In the genomic region with DNA sequence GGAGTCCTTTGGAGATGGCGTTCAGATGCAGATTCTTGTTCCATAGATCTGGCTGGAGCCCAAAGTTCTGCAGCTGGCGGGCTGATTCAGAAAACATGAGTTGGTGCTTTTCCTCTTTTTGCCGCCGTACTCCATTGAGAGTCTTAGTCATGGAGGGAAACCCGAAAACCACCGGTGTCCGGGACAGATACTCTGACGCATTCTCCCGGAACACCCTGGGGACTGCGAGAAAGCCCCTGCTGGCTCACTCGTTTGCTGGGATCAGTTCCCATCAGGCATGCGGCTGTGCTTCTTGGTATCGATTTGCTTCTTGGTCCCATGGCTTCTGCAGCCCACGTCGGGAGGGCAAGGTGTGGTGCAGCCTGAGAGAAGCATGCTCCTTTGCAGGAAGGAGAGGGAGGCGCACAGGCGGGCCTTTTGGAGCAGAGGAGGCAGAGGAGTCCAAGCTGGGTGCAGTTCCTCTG, we compare ENCODE assay signal across 8 cellular contexts. TPM values are rescaled to one million over a fixed set of nuclear protein-coding genes. Genes with fewer than 3 reads are reported as not detected.
A peak's percentile ranks its signal among the peaks of the same experiment; 100 is the strongest.
DNase-seq lines count a peak whose midpoint lies in the region; FAIRE-seq and TF ChIP-seq lines count a peak whose summit lies in the region.

No MANE protein-coding gene starts in this region.

- H3K4me2 ChIP-seq in H1 (ENCODE audit: insufficient read depth in 1 of 2, low read depth in 2 of 2, low read length in 2 of 2), result no peak overlapping the region

- peaks cover 0 to 2% (median under 1%) of the 10 kb centered on the region in 4 experiments; a peak in 1 of 8 replicates for H3K36me3 ChIP-seq in H1 (ENCODE audit: control insufficient read depth in 2 of 4, insufficient read depth in 4 of 4, low read length in 3 of 4)

- H4K91ac ChIP-seq in H1 (replicated peaks; ENCODE audit: insufficient read length, low read length), result no peak overlapping the region

- peak overlapping the region; percentile 28 for H4K8ac ChIP-seq in H1 (ENCODE audit: extremely low read depth, insufficient read depth, low read length)

- TF ChIP-seq RAD21 in H1 (IDR thresholded peaks at IDR 0.05 in 1 of 2, conservative IDR thresholded peaks at IDR 0.05 in 1 of 2; ENCODE audit: low read depth in 2 of 2, low read length in 2 of 2), result no peak

- 83% methylated on average over 17 of the region's 17 CpGs; no CpG with 5 or more reads in 1 of the 2 experiments for WGBS in H1 (ENCODE audit: extremely low coverage in 1 of 2, insufficient coverage in 1 of 2, insufficient read length in 1 of 2, insufficient replicate concordance in 2 of 2, low coverage in 1 of 2, low lambda C conversion rate in 2 of 2, missing lambda C conversion rate in 1 of 2), 2 experiments

- CTCF ChIA-PET in H1 (lab: Charles Lee; ENCODE audit: partially characterized antibody), result interaction anchor here (0.6 to 4.7 kb wide), 9 partner anchors 9 to 229 kb away, joined by 3 to 27 read pairs (median 4); a partner anchor contains a TSS

- no peak overlapping the region for H3K4ac ChIP-seq in H1 (replicated peaks; ENCODE audit: insufficient read length, low read depth, low read length)

- H2AFZ ChIP-seq in H1 (ENCODE audit: low read length), result no peak overlapping the region

- H3K14ac ChIP-seq in H1 (ENCODE audit: insufficient read length), result no peak overlapping the region

- H3K23me2 ChIP-seq in H1 (ENCODE audit: low read depth, low read length), result no peaks in the 10 kb centered on the region

- no peak overlapping the region for H2BK20ac ChIP-seq in H1 (ENCODE audit: low read length)

- TF ChIP-seq POLR2A in H1 (IDR thresholded peaks at IDR 0.05; ENCODE audit: control extremely low read depth in 1 of 2, low read depth in 2 of 2, low read length in 2 of 2), result no peak

- no peak overlapping the region for H3K27ac ChIP-seq in H1 (ENCODE audit: low read depth, low read length)

- H2BK5ac ChIP-seq in H1 (ENCODE audit: low read depth, low read length), result no peak overlapping the region

- H3K9ac ChIP-seq in H1 (replicated peaks in 1 of 4; ENCODE audit: extremely low read depth in 1 of 4, low read depth in 3 of 4, low read length in 3 of 4), result no peak overlapping the region

- no peak overlapping the region for H2BK120ac ChIP-seq in H1 (replicated peaks; ENCODE audit: low read depth, low read length)

- TF ChIP-seq CTCF in H1 (IDR thresholded peaks at IDR 0.05; ENCODE audit: control extremely low read depth in 1 of 3, insufficient read depth in 1 of 3, low read depth in 1 of 3, low read length in 3 of 3), result no peak

- no peak for TF ChIP-seq EP300 in H1 (IDR thresholded peaks at IDR 0.05; ENCODE audit: borderline replicate concordance in 1 of 2, low read depth in 2 of 2, low read length in 2 of 2)

- H2BK15ac ChIP-seq in H1 (ENCODE audit: low read length), result no peak overlapping the region

- no peak overlapping the region for H2BK12ac ChIP-seq in H1 (ENCODE audit: low read depth, low read length)

- H2AK5ac ChIP-seq in H1 (ENCODE audit: low read depth, low read length), result no peak overlapping the region

- H4K5ac ChIP-seq in H1 (ENCODE audit: insufficient read length, low read depth, low read length), result no peak overlapping the region

- no peak overlapping the region for H3K18ac ChIP-seq in H1 (ENCODE audit: extremely low read depth, low read length)

- POLR2A ChIA-PET in H1 (lab: Charles Lee; ENCODE audit: partially characterized antibody), result interaction anchor here (0.6 to 2.1 kb wide), 4 partner anchors 13 to 88 kb away, joined by 3 to 9 read pairs (median 4); a partner anchor contains a TSS

- peaks cover 5 to 18% of the 10 kb centered on the region in 2 experiments for H4K20me1 ChIP-seq in H1 (replicated peaks in 1 of 2; ENCODE audit: control insufficient read depth in 1 of 2, insufficient read depth in 2 of 2, low read length in 2 of 2)

- H3K23ac ChIP-seq in H1 (ENCODE audit: insufficient read length), result no peak overlapping the region

- no peaks in the 10 kb centered on the region for H3K4me1 ChIP-seq in H1 (replicated peaks in 1 of 4; ENCODE audit: control insufficient read depth in 3 of 4, insufficient read depth in 4 of 4, low read length in 3 of 4)

- peaks cover 14% of the 10 kb centered on the region for H3K79me1 ChIP-seq in H1 (ENCODE audit: low read depth, low read length)

- no peak overlapping the region for H3K56ac ChIP-seq in H1 (replicated peaks; ENCODE audit: insufficient read length, low read depth, low read length)

- H3K27me3 ChIP-seq in H1 (replicated peaks in 1 of 4; ENCODE audit: control insufficient read depth in 3 of 4, extremely low read depth in 1 of 4, insufficient read depth in 3 of 4, low read length in 3 of 4), result no peaks in the 10 kb centered on the region

- no peaks in the 10 kb centered on the region for H3K9me3 ChIP-seq in H1 (ENCODE audit: insufficient read depth in 2 of 2, low read depth in 1 of 2, low read length in 1 of 2)

- FAIRE-seq in H1 (lab: Jason Lieb, UNC), result no peak

- H3K4me3 ChIP-seq in H1 (ENCODE audit: extremely low read depth in 1 of 4, insufficient read depth in 2 of 4, low read depth in 3 of 4, low read length in 4 of 4), result no peak overlapping the region

- H3K79me2 ChIP-seq in H1 (ENCODE audit: control insufficient read depth in 1 of 2, insufficient read depth in 2 of 2, low read length in 2 of 2), result peaks cover 0 to 33% of the 10 kb centered on the region in 2 experiments; a peak in 2 of 4 replicates

- DNase-seq in Daoy (ENCODE audit: low read depth) (peak; percentile 89), MV-4-11 (lab: John Stamatoyannopoulos, UW) (peak; percentile 90), H1 (ENCODE audit: low read depth in 1 of 2, low spot score in 2 of 2) (no peak), nucleus accumbens (lab: John Stamatoyannopoulos, UW) (peak in 44 of 56 donors; percentile 10 to 84 (median 42)), NCI-H345 treated with DMSO at 0.1 percent for 48 hours (lab: John Stamatoyannopoulos, UW; ENCODE audit: unreplicated experiment) (no peak), ureter (ENCODE audit: low spot score) (no peak), cerebellar cortex (ENCODE audit: low spot score) (no peak), NCI-H446 treated with DMSO at 0.1 percent for 48 hours (lab: John Stamatoyannopoulos, UW) (no peak)

TF ChIP-seq in H1, 55 proteins besides CTCF, POLR2A, EP300 and RAD21:
- TF ChIP-seq CREB1 (IDR thresholded peaks at IDR 0.05) (no peak), SIRT6 (IDR thresholded peaks at IDR 0.05; ENCODE audit: low read length) (no peak), TCF12 (IDR thresholded peaks at IDR 0.05; ENCODE audit: low read depth, low read length) (no peak), SAP30 (IDR thresholded peaks at IDR 0.05; ENCODE audit: insufficient read depth, insufficient replicate concordance, low read length) (no peak), CBX5 (IDR thresholded peaks at IDR 0.05; ENCODE audit: low read depth, low read length) (no peak), NRF1 (IDR thresholded peaks at IDR 0.05; ENCODE audit: low read depth, low read length) (no peak), SIX5 (IDR thresholded peaks at IDR 0.05; ENCODE audit: low read depth, low read length) (no peak), YY1 (IDR thresholded peaks at IDR 0.05; ENCODE audit: low read depth, low read length) (no peak), RXRA (IDR thresholded peaks at IDR 0.05; ENCODE audit: insufficient read depth, low read depth, low read length) (no peak), SP1 (IDR thresholded peaks at IDR 0.05; ENCODE audit: low read depth, low read length) (no peak), RNF2 (IDR thresholded peaks at IDR 0.05; ENCODE audit: borderline replicate concordance, low read depth, low read length, missing control alignments, poor library complexity, severe bottlenecking) (no peak)
- TF ChIP-seq, protein P1, sequence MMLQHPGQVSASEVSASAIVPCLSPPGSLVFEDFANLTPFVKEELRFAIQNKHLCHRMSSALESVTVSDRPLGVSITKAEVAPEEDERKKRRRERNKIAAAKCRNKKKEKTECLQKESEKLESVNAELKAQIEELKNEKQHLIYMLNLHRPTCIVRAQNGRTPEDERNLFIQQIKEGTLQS (IDR thresholded peaks at IDR 0.05; ENCODE audit: insufficient read depth, low read depth, low read length), result no peak

RNA-seq across cellular contexts. Expression of a gene that starts 30.8 kb away (rescaled TPM):
- total RNA-seq in Daoy (2014; rRNA removed; shearing (Covaris generic)), result 9.4 and 13.3 TPM in 2 replicates
- 27.3 and 32.0 TPM in 2 replicates for total RNA-seq in H1 (2021; fragmentation: NEBNext Ultra II Directional; extraction: Animal tissue kit (Norgen Biotek cat#: 25700))
- polyA plus RNA-seq in H1 (2011; rRNA removed), result 15.6 and 27.5 TPM in 2 replicates
- 16.8 TPM for polyA plus RNA-seq in H1 (2011; cell fraction: cytosol; rRNA removed)
- 47.6 TPM for polyA plus RNA-seq in H1 (2011; cell fraction: nucleus; rRNA removed)
- polyA plus RNA-seq in H1 (2012, experiment 1 of 2), result 18.4 to 25.7 TPM (median 22.3 TPM) in 4 replicates
- 11.8 TPM for polyA plus RNA-seq in H1 (2012, experiment 2 of 2)
- 11.7 TPM for polyA plus RNA-seq in H1 (2013, experiment 1 of 2)
- 11.3 TPM for polyA plus RNA-seq in H1 (2013, experiment 2 of 2)
- polyA minus RNA-seq in H1 (2011; rRNA and poly(A)+ RNA removed), result 28.8 and 34.1 TPM in 2 replicates
- polyA minus RNA-seq in H1 (2011; cell fraction: cytosol; rRNA and poly(A)+ RNA removed), result 15.3 TPM
- polyA minus RNA-seq in H1 (2011; cell fraction: nucleus; rRNA and poly(A)+ RNA removed), result 55.3 TPM
- 62.2 TPM for total RNA-seq in ureter

Comparison
In these comparisons a context has a peak if more than half of its experiments do, and no peak if none do; other contexts are left out.
1. DNase-seq: peak in Daoy (single experiment), MV-4-11 (single experiment) and nucleus accumbens (44 of 56); none in H1 (0 of 2), NCI-H345 treated with DMSO at 0.1 percent for 48 hours (single experiment), ureter (single experiment), cerebellar cortex (single experiment) and NCI-H446 treated with DMSO at 0.1 percent for 48 hours (single experiment).